ENCODE assay signal across 8 cellular contexts in the genomic region with DNA sequence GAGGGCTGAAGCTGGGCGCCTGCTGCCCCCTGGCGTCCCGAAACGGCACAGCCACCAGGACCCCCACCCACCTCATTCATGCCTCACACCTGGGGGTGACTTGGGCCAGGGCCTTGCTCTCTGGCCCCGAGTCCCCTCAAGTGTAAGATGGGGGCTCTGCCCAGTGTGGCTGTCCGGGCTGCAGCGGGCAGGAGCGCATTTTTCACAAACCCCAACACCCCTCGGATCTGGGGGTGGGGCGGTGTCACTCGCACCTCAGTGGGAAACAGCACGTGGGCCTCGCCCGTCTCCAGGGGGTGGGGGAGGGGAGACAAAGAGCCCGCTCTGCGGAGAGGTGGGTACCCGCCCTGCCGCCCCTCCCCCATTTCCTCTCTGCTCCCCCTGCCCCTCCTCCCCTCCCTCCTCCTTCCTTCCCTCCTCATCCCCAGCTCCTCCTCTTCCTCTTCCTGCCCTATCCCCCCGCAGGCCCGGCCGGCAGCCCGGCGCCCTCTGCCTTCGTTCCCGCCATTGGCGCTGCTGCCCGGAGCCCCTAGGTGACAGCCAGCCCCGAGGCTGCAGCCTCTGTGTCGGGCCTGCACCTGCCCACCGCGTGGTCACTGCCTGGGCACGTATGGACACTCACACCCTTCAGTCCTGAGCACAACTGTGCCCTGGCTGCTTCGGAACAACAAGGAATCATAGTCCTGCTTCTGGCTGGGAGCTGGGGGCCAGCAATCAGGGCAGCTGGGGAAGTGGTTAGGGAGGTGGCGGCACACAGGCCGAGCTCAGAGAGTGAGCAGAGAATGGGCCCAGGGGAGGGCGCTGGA. TPM values are rescaled to one million over a fixed set of nuclear protein-coding genes. Genes with fewer than 3 reads are reported as not detected.
A peak's percentile ranks its signal among the peaks of the same experiment; 100 is the strongest.
DNase-seq lines count a peak whose midpoint lies in the region; ATAC-seq and TF ChIP-seq lines count a peak whose summit lies in the region.

No MANE protein-coding gene starts in this region.

- intact Hi-C loops in Right ventricle myocardium superior (cut with DNase I), result loop anchor here (5.0 kb wide), 1 partner anchor 460 kb away; no protein-coding TSS in a partner anchor
- intact Hi-C loops in psoas muscle (cut with DNase I), result loop anchor here (1.0 to 10.0 kb wide), 3 partner anchors 360 to 588 kb away; partner anchors contain the start of genes C11orf21 (in 1 of the 2) and TSPAN32 (in 1 of the 2)

- WGBS in HUES64, result 5% methylated on average over 30 of the region's 36 CpGs
- WGBS in psoas muscle, 3 donors, result 7 to 11% (median 10%) methylated on average over 26 to 36 of the region's 36 CpGs

- H3K36me3 Mint-ChIP-seq in activated naive CD4-positive, alpha-beta T cell treated with anti-CD3 and anti-CD28 coated beads, Interleukin-2, amount 50 U/mL, for 72 hours, result no peaks in the 10 kb centered on the region

- DNase-seq in DMS153 (lab: John Stamatoyannopoulos, UW) (peak; percentile 79), RWPE2 (ENCODE audit: low spot score) (no peak), Right ventricle myocardium superior (peak; percentile 66), psoas muscle (no peak)
- DNase-seq in activated naive CD4-positive, alpha-beta T cell treated with anti-CD3 and anti-CD28 coated beads, Interleukin-2, amount 50 U/mL, for 72 hours (ENCODE audit: low spot score in 2 of 2), result peak; percentile 78 to 79

- H3K27ac Mint-ChIP-seq in activated naive CD4-positive, alpha-beta T cell treated with anti-CD3 and anti-CD28 coated beads, Interleukin-2, amount 50 U/mL, for 72 hours, result peak overlapping the region; percentile 60

- H3K4me3 ChIP-seq in HUES64 (ENCODE audit: low read length) (peak overlapping the region; percentile 53), RWPE2 (ENCODE audit: severe bottlenecking) (peak overlapping the region; percentile 34), psoas muscle (peak overlapping the region; percentile 52)

- peak; percentile 50 for ATAC-seq in RWPE2 (ENCODE audit: low read depth)
- peak; percentile 72 to 76 for ATAC-seq in activated naive CD4-positive, alpha-beta T cell treated with anti-CD3 and anti-CD28 coated beads, Interleukin-2, amount 50 U/mL, for 72 hours
- ATAC-seq in Right ventricle myocardium superior (ENCODE audit: poor library complexity), result peak; percentile 58
- peak; percentile 2 to 65 (median 46) for ATAC-seq in psoas muscle
- ATAC-seq in GM19397 (IDR thresholded peaks at IDR 0.05; ENCODE audit: unreplicated experiment), result no peak
- ATAC-seq in GM21381 (IDR thresholded peaks at IDR 0.05; ENCODE audit: unreplicated experiment), result no peak

- peak overlapping the region; percentile 79 for H3K27ac ChIP-seq in HUES64 (ENCODE audit: low read depth, low read length)
- peak overlapping the region; percentile 85 for H3K27ac ChIP-seq in RWPE2 (ENCODE audit: poor library complexity, severe bottlenecking)
- no peak overlapping the region for H3K27ac ChIP-seq in psoas muscle

- no peaks in the 10 kb centered on the region for H3K9me3 Mint-ChIP-seq in activated naive CD4-positive, alpha-beta T cell treated with anti-CD3 and anti-CD28 coated beads, Interleukin-2, amount 50 U/mL, for 72 hours

- H3K36me3 ChIP-seq in HUES64 (ENCODE audit: insufficient read depth, low read length) (no peaks in the 10 kb centered on the region), RWPE2 (ENCODE audit: low read depth) (no peaks in the 10 kb centered on the region), psoas muscle (ENCODE audit: insufficient read depth in 1 of 2, low read depth in 1 of 2) (no peaks in the 10 kb centered on the region)

- peak overlapping the region; percentile 77 for H3K9ac ChIP-seq in HUES64 (ENCODE audit: low read depth, low read length)

- peaks cover 15% of the 10 kb centered on the region for H3K4me1 ChIP-seq in HUES64 (ENCODE audit: insufficient read depth, low read length)
- peaks cover 22% of the 10 kb centered on the region for H3K4me1 ChIP-seq in RWPE2 (ENCODE audit: insufficient read depth, poor library complexity, severe bottlenecking)
- H3K4me1 ChIP-seq in psoas muscle, result no peaks in the 10 kb centered on the region

- peaks cover 12% of the 10 kb centered on the region for H3K27me3 ChIP-seq in HUES64 (ENCODE audit: insufficient read depth, low read length)
- H3K27me3 ChIP-seq in RWPE2 (ENCODE audit: insufficient read depth, poor library complexity, severe bottlenecking), result no peaks in the 10 kb centered on the region
- no peaks in the 10 kb centered on the region for H3K27me3 ChIP-seq in psoas muscle (ENCODE audit: insufficient read depth in 3 of 3, low read length in 2 of 3)

- TF ChIP-seq CTCF in RWPE2 (IDR thresholded peaks at IDR 0.05; ENCODE audit: poor library complexity, severe bottlenecking), result peak; percentile 85
- TF ChIP-seq CTCF in psoas muscle (IDR thresholded peaks at IDR 0.05), result peak; percentile 80

- no peaks in the 10 kb centered on the region for H3K9me3 ChIP-seq in HUES64 (ENCODE audit: insufficient read depth, low read depth, low read length)
- no peaks in the 10 kb centered on the region for H3K9me3 ChIP-seq in RWPE2 (ENCODE audit: severe bottlenecking)
- H3K9me3 ChIP-seq in psoas muscle, result no peaks in the 10 kb centered on the region

RNA-seq across cellular contexts. Expression of gene CDKN1C, which starts 6.8 kb away (rescaled TPM):
- polyA plus RNA-seq in HUES64 (2013, experiment 1 of 2), result 18.6 TPM
- polyA plus RNA-seq in HUES64 (2013, experiment 2 of 2), result 31.3 TPM
- total RNA-seq in activated naive CD4-positive, alpha-beta T cell treated with anti-CD3 and anti-CD28 coated beads, Interleukin-2, amount 50 U/mL, for 72 hours, result 1 to 10 TPM; 1.5 to 1.8 TPM
- 37.7 TPM for total RNA-seq in Right ventricle myocardium superior
- 10 to 100 TPM; 14.3 to 37.7 (median 27.9) TPM for total RNA-seq in psoas muscle
- polyA plus RNA-seq in psoas muscle, result 10 to 100 TPM; 24.5 to 49.4 (median 30.7) TPM

RNA-seq across cellular contexts. Expression of gene PHLDA2, which starts 36.8 kb away (rescaled TPM):
- 8.3 TPM for polyA plus RNA-seq in HUES64 (2013, experiment 1 of 2)
- 9.8 TPM for polyA plus RNA-seq in HUES64 (2013, experiment 2 of 2)
- total RNA-seq in activated naive CD4-positive, alpha-beta T cell treated with anti-CD3 and anti-CD28 coated beads, Interleukin-2, amount 50 U/mL, for 72 hours, result 1 to 10 TPM; 3.6 to 5.9 TPM
- total RNA-seq in Right ventricle myocardium superior (1.1 TPM), psoas muscle (1 to 10 TPM in 1 of 4 donors, under 1 TPM in 3; 0.49 to 1.1 (median 0.69) TPM)
- 1 to 10 TPM in 1 of 3 donors, under 1 TPM in 2; 0.87 to 7.3 (median 0.97) TPM for polyA plus RNA-seq in psoas muscle

Comparison
In these comparisons a context has a peak if more than half of its experiments do, and no peak if none do; other contexts are left out.
1. DNase-seq: peak in DMS153 (single experiment), activated naive CD4-positive, alpha-beta T cell treated with anti-CD3 and anti-CD28 coated beads, Interleukin-2, amount 50 U/mL, for 72 hours (2 of 2) and Right ventricle myocardium superior (single experiment); none in RWPE2 (single experiment) and psoas muscle (0 of 2).
2. ATAC-seq: peak in RWPE2 (single experiment), activated naive CD4-positive, alpha-beta T cell treated with anti-CD3 and anti-CD28 coated beads, Interleukin-2, amount 50 U/mL, for 72 hours (2 of 2), Right ventricle myocardium superior (single experiment) and psoas muscle (4 of 4); none in GM19397 (single experiment) and GM21381 (single experiment).
3. RNA of gene CDKN1C, which starts 6.8 kb away (total RNA-seq): 37.7 TPM in Right ventricle myocardium superior (single experiment) and 14.3 to 37.7 TPM in psoas muscle; 1.5 to 1.8 TPM in activated naive CD4-positive, alpha-beta T cell treated with anti-CD3 and anti-CD28 coated beads, Interleukin-2, amount 50 U/mL, for 72 hours; every median in the first group is over 4 times any median in the second.
4. Peak in every context shown above with its lines, with median percentiles within 50 percentile points of each other: H3K4me3 ChIP-seq.